34 cellular contexts compared by ENCODE assay signal in genomic region chr1:65818966-65819365, GRCh38. TPM values are rescaled to one million over a fixed set of nuclear protein-coding genes. Genes with fewer than 3 reads are reported as not detected.
"Had no signal": no experiment of that assay in that cellular context is flagged by ENCODE, and none has a peak within 500 bp of the region (broad histone marks: within the 10 kb centered on the region; RNA-seq: fewer than 3 reads in every experiment).

No MANE protein-coding gene starts in this region.

- H3K4me3 Mint-ChIP-seq: activated CD4-positive, alpha-beta memory T cell treated with anti-CD3 and anti-CD28 coated beads for 36 hours; activated CD4-positive, alpha-beta T cell treated with anti-CD3 and anti-CD28 coated beads for 36 hours; activated CD4-positive, alpha-beta T cell treated with anti-CD3 and anti-CD28 coated beads, Interleukin-2, amount 10 ng/mL, durations not matched to agents 24 days and 14 days; activated CD8-positive, alpha-beta memory T cell treated with anti-CD3 and anti-CD28 coated beads, Interleukin-2, amount 10 ng/mL, durations not matched to agents 7 days and 5 days; activated CD8-positive, alpha-beta T cell treated with anti-CD3 and anti-CD28 coated beads, Interleukin-2, amount 10 ng/mL, durations not matched to agents 7 days and 5 days; activated naive CD4-positive, alpha-beta T cell treated with anti-CD3 and anti-CD28 coated beads, Interleukin-2, amount 10 ng/mL, durations not matched to agents 7 days and 5 days; activated T-helper 1 cell treated with anti-CD3 and anti-CD28 coated beads, Interleukin-12 subunit alpha, Interleukin-12 subunit beta, Interleukin-2, Interleukin-4 antibody, amounts not matched to agents 30 ng/mL and 10 ng/mL and 1 ng/mL, durations not matched to agents 14 hours and 24 hours and 36 hours; central memory CD8-positive, alpha-beta T cell; dendritic cell treated with granulocyte-macrophage colony-stimulating factor and Interleukin-4, amounts not matched to agents 40 ng/mL and 50 ng/mL, for 4 days; T-helper 17 cell; T-helper 2 cell treated with Interferon-gamma antibody and Interleukin-4, amounts not matched to agents 5 μg/mL and 100 μg/mL, for 36 hours had no signal

- H3K27ac ChIP-seq: brain microvascular endothelial cell, coronary artery, dorsolateral prefrontal cortex, esophagus muscularis mucosa, foreskin keratinocyte, gastrocnemius medialis, heart left ventricle had no signal

- H3K4me1 ChIP-seq: esophagus muscularis mucosa, foreskin keratinocyte, gastrocnemius medialis had no signal

- H3K4me3 ChIP-seq: coronary artery, dorsolateral prefrontal cortex, esophagus muscularis mucosa, gastrocnemius medialis, heart left ventricle had no signal

- FAIRE-seq: astrocyte, bronchial epithelial cell had no signal

- H3K4me1 Mint-ChIP-seq: activated CD4-positive, alpha-beta T cell treated with anti-CD3 and anti-CD28 coated beads for 36 hours; activated CD4-positive, alpha-beta T cell treated with anti-CD3 and anti-CD28 coated beads, Interleukin-2, amount 10 ng/mL, durations not matched to agents 24 days and 14 days; activated naive CD4-positive, alpha-beta T cell treated with anti-CD3 and anti-CD28 coated beads, Interleukin-2, amount 10 ng/mL, durations not matched to agents 7 days and 5 days; central memory CD8-positive, alpha-beta T cell; T-helper 17 cell had no signal

- H3K9me3 ChIP-seq: esophagus muscularis mucosa, gastrocnemius medialis had no signal

- H3K27me3 ChIP-seq: brain microvascular endothelial cell, dorsolateral prefrontal cortex, esophagus muscularis mucosa, foreskin keratinocyte, gastrocnemius medialis, heart left ventricle had no signal

- H3K36me3 Mint-ChIP-seq: activated CD4-positive, alpha-beta memory T cell treated with anti-CD3 and anti-CD28 coated beads for 36 hours; activated naive CD4-positive, alpha-beta T cell treated with anti-CD3 and anti-CD28 coated beads, Interleukin-2, amount 10 ng/mL, durations not matched to agents 7 days and 5 days; activated naive CD4-positive, alpha-beta T cell treated with anti-CD3 and anti-CD28 coated beads, Interleukin-2, amount 50 U/mL, for 72 hours had no signal

- DNase-seq: activated CD4-positive, alpha-beta memory T cell treated with anti-CD3 and anti-CD28 coated beads for 36 hours; activated CD4-positive, alpha-beta T cell treated with anti-CD3 and anti-CD28 coated beads for 36 hours; activated CD4-positive, alpha-beta T cell treated with anti-CD3 and anti-CD28 coated beads, Interleukin-2, amount 10 ng/mL, durations not matched to agents 24 days and 14 days; activated CD4-positive, CD25-positive, alpha-beta regulatory T cell; activated CD4-positive, CD25-positive, alpha-beta regulatory T cell treated with anti-CD3 and anti-CD28 coated beads, Interleukin-2, amount 50 U/mL, for 72 hours; activated CD8-positive, alpha-beta memory T cell treated with anti-CD3 and anti-CD28 coated beads, Interleukin-2, amount 10 ng/mL, durations not matched to agents 7 days and 5 days; activated CD8-positive, alpha-beta memory T cell treated with anti-CD3 and anti-CD28 coated beads, Interleukin-2, amount 50 U/mL, for 4 hours; activated CD8-positive, alpha-beta T cell treated with anti-CD3 and anti-CD28 coated beads, Interleukin-2, amount 10 ng/mL, durations not matched to agents 7 days and 5 days; activated effector memory CD4-positive, alpha-beta T cell treated with anti-CD3 and anti-CD28 coated beads, Interleukin-2, amount 50 U/mL, for 16 hours; activated naive CD4-positive, alpha-beta T cell treated with anti-CD3 and anti-CD28 coated beads, Interleukin-2, amount 10 ng/mL, durations not matched to agents 7 days and 5 days; activated T-cell treated with anti-CD3 and anti-CD28 coated beads, Interleukin-2, amount 50 U/mL, for 1 hour; activated T-cell treated with anti-CD3 and anti-CD28 coated beads, Interleukin-2, amount 50 U/mL, for 48 hours; amniotic stem cell; anterior cingulate cortex; brain microvascular endothelial cell; dorsolateral prefrontal cortex; effector memory CD4-positive, alpha-beta T cell; erythroblast; foreskin keratinocyte; gastrocnemius medialis; glutamatergic neuron; heart left ventricle; T-helper 17 cell; T1000 had no signal

- H3K36me3 ChIP-seq: brain microvascular endothelial cell, esophagus muscularis mucosa, gastrocnemius medialis, heart left ventricle had no signal

- H3K27ac Mint-ChIP-seq: activated CD4-positive, alpha-beta memory T cell treated with anti-CD3 and anti-CD28 coated beads for 36 hours; activated CD4-positive, alpha-beta T cell treated with anti-CD3 and anti-CD28 coated beads for 36 hours; activated CD4-positive, alpha-beta T cell treated with anti-CD3 and anti-CD28 coated beads, Interleukin-2, amount 10 ng/mL, durations not matched to agents 24 days and 14 days; activated CD8-positive, alpha-beta memory T cell treated with anti-CD3 and anti-CD28 coated beads, Interleukin-2, amount 10 ng/mL, durations not matched to agents 7 days and 5 days; activated CD8-positive, alpha-beta T cell treated with anti-CD3 and anti-CD28 coated beads, Interleukin-2, amount 10 ng/mL, durations not matched to agents 7 days and 5 days; activated naive CD4-positive, alpha-beta T cell treated with anti-CD3 and anti-CD28 coated beads, Interleukin-2, amount 10 ng/mL, durations not matched to agents 7 days and 5 days; activated naive CD4-positive, alpha-beta T cell treated with anti-CD3 and anti-CD28 coated beads, Interleukin-2, amount 50 U/mL, for 72 hours; activated T-helper 1 cell treated with anti-CD3 and anti-CD28 coated beads, Interleukin-12 subunit alpha, Interleukin-12 subunit beta, Interleukin-2, Interleukin-4 antibody, amounts not matched to agents 30 ng/mL and 10 ng/mL and 1 ng/mL, durations not matched to agents 14 hours and 24 hours and 36 hours; activated T-helper 2 cell treated with anti-CD3 and anti-CD28 coated beads, Interferon-gamma antibody, Interleukin-2, Interleukin-4, amounts not matched to agents 10 μg/mL and 5 μg/mL and 100 μg/mL, durations not matched to agents 14 hours and 24 hours and 36 hours; T-helper 17 cell; T-helper 2 cell treated with Interferon-gamma antibody and Interleukin-4, amounts not matched to agents 5 μg/mL and 100 μg/mL, for 36 hours had no signal

- H3K9me3 Mint-ChIP-seq: activated CD4-positive, alpha-beta memory T cell treated with anti-CD3 and anti-CD28 coated beads for 36 hours; activated naive CD4-positive, alpha-beta T cell treated with anti-CD3 and anti-CD28 coated beads, Interleukin-2, amount 10 ng/mL, durations not matched to agents 7 days and 5 days; activated T-helper 2 cell treated with anti-CD3 and anti-CD28 coated beads, Interferon-gamma antibody, Interleukin-2, Interleukin-4, amounts not matched to agents 10 μg/mL and 5 μg/mL and 100 μg/mL, durations not matched to agents 14 hours and 24 hours and 36 hours; central memory CD8-positive, alpha-beta T cell; dendritic cell treated with granulocyte-macrophage colony-stimulating factor and Interleukin-4, amounts not matched to agents 40 ng/mL and 50 ng/mL, for 4 days; T-helper 2 cell treated with Interferon-gamma antibody and Interleukin-4, amounts not matched to agents 5 μg/mL and 100 μg/mL, for 36 hours had no signal

- ATAC-seq: activated CD4-positive, alpha-beta T cell treated with anti-CD3 and anti-CD28 coated beads for 36 hours; activated CD8-positive, alpha-beta memory T cell treated with anti-CD3 and anti-CD28 coated beads, Interleukin-2, amount 10 ng/mL, durations not matched to agents 7 days and 5 days; activated CD8-positive, alpha-beta T cell treated with anti-CD3 and anti-CD28 coated beads, Interleukin-2, amount 10 ng/mL, durations not matched to agents 7 days and 5 days; activated naive CD4-positive, alpha-beta T cell treated with anti-CD3 and anti-CD28 coated beads, Interleukin-2, amount 50 U/mL, for 72 hours; foreskin keratinocyte; gastrocnemius medialis; heart left ventricle; T-helper 17 cell had no signal

RNA-seq across cellular contexts. Expression of gene PDE4B, which starts 26.3 kb away (rescaled TPM):
- total RNA-seq: foreskin keratinocyte had no signal
- polyA plus RNA-seq: foreskin keratinocyte had no signal
